In the genomic region with DNA sequence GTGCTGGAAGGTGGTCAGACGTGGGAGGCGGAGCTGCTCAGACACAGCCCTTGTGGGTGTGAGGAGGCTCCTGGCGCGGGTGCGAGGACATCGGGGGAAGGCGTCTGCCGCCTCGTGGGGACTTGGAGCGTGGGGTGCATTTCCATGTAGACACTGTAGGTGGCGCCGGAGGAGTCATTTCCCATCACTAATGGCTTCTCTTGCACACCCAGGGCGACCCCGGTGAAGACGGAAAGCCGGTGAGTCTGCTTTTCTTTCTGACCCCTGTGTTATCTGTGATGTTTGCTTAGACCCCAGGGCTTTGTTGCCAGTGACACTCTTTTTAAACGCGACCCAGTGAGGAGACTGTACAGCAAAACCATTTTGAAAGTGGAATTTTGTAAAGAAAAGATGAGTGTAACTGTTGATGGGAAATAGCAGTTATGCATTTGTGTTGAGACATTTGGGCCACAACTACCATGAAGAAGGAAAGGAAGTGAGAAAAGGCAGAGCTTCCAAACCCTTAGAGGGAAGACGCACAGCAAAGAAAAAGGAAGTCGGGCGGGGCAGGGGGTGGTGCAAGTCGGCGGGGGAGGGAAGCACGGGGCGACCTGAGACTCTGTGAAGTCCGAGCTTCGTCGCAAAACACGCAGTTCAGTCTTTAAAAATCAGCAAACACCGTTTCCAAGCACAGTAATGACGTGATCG, we compare ENCODE assay signal across 7 cellular contexts.
DNase-seq lines count a peak whose midpoint lies in the region; ATAC-seq, FAIRE-seq and TF ChIP-seq lines count a peak whose summit lies in the region.

No MANE protein-coding gene starts in this region.

- H3K27ac ChIP-seq in mesendoderm (ENCODE audit: low read depth, low read length), result peak overlapping the region; percentile 18

- H2AK5ac ChIP-seq in mesendoderm (ENCODE audit: low read length), result no peak overlapping the region

- no peak overlapping the region for H3K4me2 ChIP-seq in mesendoderm (ENCODE audit: low read length)

- no peaks in the 10 kb centered on the region for H3K9me3 Mint-ChIP-seq in activated CD8-positive, alpha-beta T cell treated with anti-CD3 and anti-CD28 coated beads, Interleukin-2, amount 10 ng/mL, durations not matched to agents 7 days and 5 days (ENCODE audit: insufficient read depth)

- H4K8ac ChIP-seq in mesendoderm (ENCODE audit: low read depth, low read length), result no peak overlapping the region

- peaks cover 6% of the 10 kb centered on the region for H3K36me3 ChIP-seq in mesendoderm (ENCODE audit: control insufficient read depth, insufficient read depth, low read length)

- H3K27me3 ChIP-seq in mesendoderm (ENCODE audit: insufficient read depth, low read length, poor library complexity), result no peaks in the 10 kb centered on the region

- no peaks in the 10 kb centered on the region for H3K79me2 ChIP-seq in mesendoderm (ENCODE audit: control insufficient read depth, insufficient read depth, low read length)

- no peaks in the 10 kb centered on the region for H3K36me3 Mint-ChIP-seq in activated CD8-positive, alpha-beta T cell treated with anti-CD3 and anti-CD28 coated beads, Interleukin-2, amount 10 ng/mL, durations not matched to agents 7 days and 5 days (ENCODE audit: low read depth)

- H2BK15ac ChIP-seq in mesendoderm (replicated peaks; ENCODE audit: low read depth), result no peak overlapping the region

- peak overlapping the region; percentile 32 for H3K9ac ChIP-seq in mesendoderm (ENCODE audit: low read length)

- no peak for FAIRE-seq in H54 (lab: Jason Lieb, UNC)

- H3K4me3 Mint-ChIP-seq in activated CD8-positive, alpha-beta T cell treated with anti-CD3 and anti-CD28 coated beads, Interleukin-2, amount 10 ng/mL, durations not matched to agents 7 days and 5 days, result peak overlapping the region; percentile 62

- peak; percentile 70 for ATAC-seq in activated CD8-positive, alpha-beta T cell treated with anti-CD3 and anti-CD28 coated beads, Interleukin-2, amount 10 ng/mL, durations not matched to agents 7 days and 5 days

- H3K4ac ChIP-seq in mesendoderm (ENCODE audit: low read depth, low read length), result no peak overlapping the region

- H3K56ac ChIP-seq in mesendoderm (ENCODE audit: low read length), result peak overlapping the region; percentile 37

- H3K23ac ChIP-seq in mesendoderm (ENCODE audit: low read length), result no peak overlapping the region

- CTCF ChIA-PET in activated CD8-positive, alpha-beta T cell treated with anti-CD3 and anti-CD28 coated beads, Interleukin-2, amount 10 ng/mL, durations not matched to agents 7 days and 5 days (lab: Charles Lee), result interaction anchor here (0.7 to 1.7 kb wide), 13 partner anchors 11 to 506 kb away, joined by 3 to 6 read pairs (median 3); no protein-coding TSS in a partner anchor

- no peak overlapping the region for H2BK120ac ChIP-seq in mesendoderm (ENCODE audit: low read depth, low read length)

- H3K4me1 ChIP-seq in mesendoderm (ENCODE audit: control insufficient read depth, low read depth, low read length), result no peaks in the 10 kb centered on the region

- H3K4me1 Mint-ChIP-seq in activated CD8-positive, alpha-beta T cell treated with anti-CD3 and anti-CD28 coated beads, Interleukin-2, amount 10 ng/mL, durations not matched to agents 7 days and 5 days (ENCODE audit: low read depth), result peaks cover 33% of the 10 kb centered on the region

- WGBS in mesendoderm (ENCODE audit: extremely low coverage, insufficient coverage, low lambda C conversion rate), result no CpG with 5 or more reads among the region's 32 CpGs

- TF ChIP-seq CTCF in GM20000 (IDR thresholded peaks at IDR 0.05; ENCODE audit: extremely low read depth, missing control alignments), result peak; percentile 71

- no peak overlapping the region for H2BK5ac ChIP-seq in mesendoderm (ENCODE audit: low read length)

- H3K79me1 ChIP-seq in mesendoderm (ENCODE audit: low read length), result peaks cover 4% of the 10 kb centered on the region

- no peak for TF ChIP-seq POLR2A in H54 (IDR thresholded peaks at IDR 0.05; ENCODE audit: low read depth, low read length)

- no peaks in the 10 kb centered on the region for H3K27me3 Mint-ChIP-seq in activated CD8-positive, alpha-beta T cell treated with anti-CD3 and anti-CD28 coated beads, Interleukin-2, amount 10 ng/mL, durations not matched to agents 7 days and 5 days (ENCODE audit: low read depth)

- H3K18ac ChIP-seq in mesendoderm (ENCODE audit: low read length), result no peak overlapping the region

- POLR2A ChIA-PET in activated CD8-positive, alpha-beta T cell treated with anti-CD3 and anti-CD28 coated beads, Interleukin-2, amount 10 ng/mL, durations not matched to agents 7 days and 5 days (lab: Charles Lee), result no interaction called here

- DNase-seq in GM20000 (ENCODE audit: low spot score), result peak; percentile 90
- peak; percentile 45 to 79 for DNase-seq in NCI-H526 (lab: John Stamatoyannopoulos, UW)
- DNase-seq in activated CD8-positive, alpha-beta T cell treated with anti-CD3 and anti-CD28 coated beads, Interleukin-2, amount 10 ng/mL, durations not matched to agents 7 days and 5 days, result peak; percentile 87
- peak; percentile 72 for DNase-seq in effector CD8-positive, alpha-beta T cell (lab: John Stamatoyannopoulos, UW)
- DNase-seq in mesendoderm, result peak; percentile 87
- DNase-seq in stimulated activated CD8-positive, alpha-beta memory T cell treated with anti-CD3 and anti-CD28 coated beads, Interleukin-15, amount 100 ng/mL, for 1 hour (ENCODE audit: low read depth), result peak; percentile 68
- no peak for DNase-seq in H54 (ENCODE audit: insufficient read length, low spot score)

- no peak overlapping the region for H4K5ac ChIP-seq in mesendoderm (ENCODE audit: low read length)

- peak overlapping the region; percentile 92 for H3K27ac Mint-ChIP-seq in activated CD8-positive, alpha-beta T cell treated with anti-CD3 and anti-CD28 coated beads, Interleukin-2, amount 10 ng/mL, durations not matched to agents 7 days and 5 days

- no peak overlapping the region for H3K4me3 ChIP-seq in mesendoderm (ENCODE audit: low read length)
